In genomic region chr1:246727594-246727993, GRCh38 we compare ENCODE assay signal across 24 cellular contexts.
"Had no signal": no experiment of that assay in that cellular context is flagged by ENCODE, and none has a peak within 500 bp of the region (broad histone marks: within the 10 kb centered on the region; RNA-seq: fewer than 3 reads in every experiment).

No MANE protein-coding gene starts in this region.

- DNase-seq: activated B cell treated with CpG ODN at 0.5 μM for 24 hours; activated CD4-positive, alpha-beta T cell treated with anti-CD3 and anti-CD28 coated beads, Interleukin-2, amount 10 ng/mL, durations not matched to agents 24 days and 14 days; activated CD8-positive, alpha-beta memory T cell treated with anti-CD3 and anti-CD28 coated beads, Interleukin-2, amount 10 ng/mL, durations not matched to agents 7 days and 5 days; activated CD8-positive, alpha-beta T cell treated with anti-CD3 and anti-CD28 coated beads for 36 hours; activated effector memory CD4-positive, alpha-beta T cell treated with anti-CD3 and anti-CD28 coated beads, Interleukin-2, amount 50 U/mL, for 16 hours; activated naive CD4-positive, alpha-beta T cell treated with anti-CD3 and anti-CD28 coated beads, Interleukin-2, amount 10 ng/mL, durations not matched to agents 7 days and 5 days; activated naive CD8-positive, alpha-beta T cell treated with anti-CD3 and anti-CD28 coated beads, Interleukin-2, amount 50 U/mL, for 24 hours; activated T-cell treated with anti-CD3 and anti-CD28 coated beads for 4 hours; colonic mucosa; effector memory CD8-positive, alpha-beta T cell; esophagus squamous epithelium; gastrocnemius medialis; left ventricle myocardium superior; stimulated activated CD4-positive, alpha-beta T cell treated with anti-CD3 and anti-CD28 coated beads, Interleukin-4, amount 100 ng/mL, for 24 hours; SW 1271; T-helper 17 cell had no signal

- H3K9ac ChIP-seq: parathyroid adenoma had no signal

- H3K36me3 ChIP-seq: colonic mucosa had no signal

- H3K27ac ChIP-seq: colonic mucosa, esophagus squamous epithelium, parathyroid adenoma, SK-N-MC, vagina had no signal

- H3K27me3 ChIP-seq: colonic mucosa, dorsolateral prefrontal cortex, esophagus squamous epithelium, gastrocnemius medialis, heart left ventricle, vagina had no signal

- H3K4me3 ChIP-seq: colonic mucosa, esophagus squamous epithelium, gastrocnemius medialis, heart left ventricle, SK-N-MC, vagina had no signal

- H3K9me3 ChIP-seq: colonic mucosa, gastrocnemius medialis, vagina had no signal

- H3K4me1 ChIP-seq: colonic mucosa, parathyroid adenoma had no signal

- H3K79me2 ChIP-seq: parathyroid adenoma had no signal

- H3K4me3 Mint-ChIP-seq: activated B cell treated with CpG ODN at 0.5 μM for 24 hours; activated CD4-positive, alpha-beta T cell treated with anti-CD3 and anti-CD28 coated beads, Interleukin-2, amount 10 ng/mL, durations not matched to agents 24 days and 14 days; activated CD8-positive, alpha-beta memory T cell treated with anti-CD3 and anti-CD28 coated beads, Interleukin-2, amount 10 ng/mL, durations not matched to agents 7 days and 5 days; activated CD8-positive, alpha-beta T cell treated with anti-CD3 and anti-CD28 coated beads for 36 hours; activated naive CD4-positive, alpha-beta T cell treated with anti-CD3 and anti-CD28 coated beads, Interleukin-2, amount 10 ng/mL, durations not matched to agents 7 days and 5 days; activated naive CD8-positive, alpha-beta T cell treated with anti-CD3 and anti-CD28 coated beads, Interleukin-2, amount 50 U/mL, for 24 hours; effector memory CD8-positive, alpha-beta T cell; nephron; stimulated activated naive CD8-positive, alpha-beta T cell treated with anti-CD3 and anti-CD28 coated beads, Interleukin-15, Interleukin-2, amounts not matched to agents 100 ng/mL and 50 ng/mL, for 24 hours; T-helper 17 cell; type B pancreatic cell had no signal

- H2AFZ ChIP-seq: parathyroid adenoma had no signal

- H3K27ac Mint-ChIP-seq: activated B cell treated with CpG ODN at 0.5 μM for 24 hours; activated CD4-positive, alpha-beta T cell treated with anti-CD3 and anti-CD28 coated beads, Interleukin-2, amount 10 ng/mL, durations not matched to agents 24 days and 14 days; activated CD8-positive, alpha-beta memory T cell treated with anti-CD3 and anti-CD28 coated beads, Interleukin-2, amount 10 ng/mL, durations not matched to agents 7 days and 5 days; activated CD8-positive, alpha-beta T cell treated with anti-CD3 and anti-CD28 coated beads for 36 hours; activated naive CD4-positive, alpha-beta T cell treated with anti-CD3 and anti-CD28 coated beads, Interleukin-2, amount 10 ng/mL, durations not matched to agents 7 days and 5 days; activated naive CD8-positive, alpha-beta T cell treated with anti-CD3 and anti-CD28 coated beads, Interleukin-2, amount 50 U/mL, for 24 hours; effector memory CD8-positive, alpha-beta T cell; nephron; stimulated activated naive CD8-positive, alpha-beta T cell treated with anti-CD3 and anti-CD28 coated beads, Interleukin-15, Interleukin-2, amounts not matched to agents 100 ng/mL and 50 ng/mL, for 24 hours; T-helper 17 cell; type B pancreatic cell had no signal

- ATAC-seq: activated CD8-positive, alpha-beta memory T cell treated with anti-CD3 and anti-CD28 coated beads, Interleukin-2, amount 10 ng/mL, durations not matched to agents 7 days and 5 days; activated CD8-positive, alpha-beta T cell treated with anti-CD3 and anti-CD28 coated beads for 36 hours; activated naive CD8-positive, alpha-beta T cell treated with anti-CD3 and anti-CD28 coated beads, Interleukin-2, amount 50 U/mL, for 24 hours; effector memory CD8-positive, alpha-beta T cell; gastrocnemius medialis; T-helper 17 cell had no signal
